8 cellular contexts compared by ENCODE assay signal in genomic region chr19:11813801-11814706, GRCh38. TPM values are rescaled to one million over a fixed set of nuclear protein-coding genes. Genes with fewer than 3 reads are reported as not detected.
DNase-seq lines count a peak whose midpoint lies in the region; ATAC-seq and TF ChIP-seq lines count a peak whose summit lies in the region.

TSS of gene ZNF440 (plus strand) at chr19:11814273. CDS start at chr19:11814448, 175 bp downstream.

- 0 to 1% methylated on average over 40 to 56 of the region's 60 CpGs for WGBS in lower leg skin, 2 donors

- H3K27ac ChIP-seq in dorsolateral prefrontal cortex: peak within 1 kb of the TSS in 58 of 59 donors; percentile 21 to 94 (median 87)

- H3K27me3 ChIP-seq in dorsolateral prefrontal cortex: no peaks in the 10 kb centered on the region

- H3K4me3 ChIP-seq in dorsolateral prefrontal cortex: peak within 1 kb of the TSS; percentile 65 to 98 (median 92)
- peak within 1 kb of the TSS; percentile 74 for H3K4me3 ChIP-seq in lower leg skin (ENCODE audit: low read depth, poor library complexity, severe bottlenecking)

- DNase-seq in Ammon's horn (ENCODE audit: low spot score) (peak; percentile 98), NCI-H526 (lab: John Stamatoyannopoulos, UW) (peak; percentile 77 to 93), dorsolateral prefrontal cortex (peak; percentile 95 to 99 (median 98)), lower leg skin (ENCODE audit: low spot score in 2 of 2) (peak; percentile 95 to 99)
- peak; percentile 70 to 82 for DNase-seq in activated CD4-positive, alpha-beta T cell treated with anti-CD3 and anti-CD28 coated beads, Interleukin-2, amount 50 U/mL, for 24 hours (ENCODE audit: low read depth in 1 of 2, low spot score in 1 of 2)
- peak; percentile 77 to 84 for DNase-seq in stimulated activated CD4-positive, alpha-beta T cell treated with anti-CD3 and anti-CD28 coated beads, Interleukin-4, amount 100 ng/mL, for 4 hours

- peak in 29 of 56 donors; percentile 10 to 50 (median 31) for TF ChIP-seq CTCF in dorsolateral prefrontal cortex (IDR thresholded peaks at IDR 0.05 in 54 of 56, conservative IDR thresholded peaks at IDR 0.05 in 2 of 56; ENCODE audit: low read depth in 1 of 56, partially characterized antibody in 56 of 56)
- TF ChIP-seq CTCF in lower leg skin (IDR thresholded peaks at IDR 0.05): no peak

- peak in 1 of 2 donors; percentile 54 for TF ChIP-seq POLR2A in lower leg skin (IDR thresholded peaks at IDR 0.05)

- intact Hi-C loops in dorsolateral prefrontal cortex (cut with DNase I) (loop anchor here in 1 of 2 donors (2.0 kb wide), 1 partner anchor 15 kb away; the partner anchor contains the start of gene ZNF491), lower leg skin (cut with DNase I; ENCODE audit: low total_unique reads) (no loop called here)

- ATAC-seq in GM19043 (IDR thresholded peaks at IDR 0.05; ENCODE audit: low read depth, unreplicated experiment) (peak; percentile 97), HG03354 (IDR thresholded peaks at IDR 0.05; ENCODE audit: poor library complexity, severe bottlenecking, unreplicated experiment) (peak; percentile 99)

RNA-seq across cellular contexts. Expression of gene ZNF440, which starts in this region (rescaled TPM):
- 10 to 100 TPM in 119 of 120 experiments, 1 to 10 TPM in 1; 9.1 to 27.5 (median 17.6) TPM for total RNA-seq in dorsolateral prefrontal cortex
- 10 to 100 TPM; 18.1 to 37.1 (median 29.0) TPM for total RNA-seq in lower leg skin

Comparison
In these comparisons a context has a peak if more than half of its experiments do, and no peak if none do; other contexts are left out.
1. Peak in every context shown above with its lines: DNase-seq, ATAC-seq, H3K4me3 ChIP-seq and H3K27ac ChIP-seq.
2. CTCF ChIP-seq: peak in dorsolateral prefrontal cortex (29 of 56); none in lower leg skin (0 of 3).